In the genomic region with DNA sequence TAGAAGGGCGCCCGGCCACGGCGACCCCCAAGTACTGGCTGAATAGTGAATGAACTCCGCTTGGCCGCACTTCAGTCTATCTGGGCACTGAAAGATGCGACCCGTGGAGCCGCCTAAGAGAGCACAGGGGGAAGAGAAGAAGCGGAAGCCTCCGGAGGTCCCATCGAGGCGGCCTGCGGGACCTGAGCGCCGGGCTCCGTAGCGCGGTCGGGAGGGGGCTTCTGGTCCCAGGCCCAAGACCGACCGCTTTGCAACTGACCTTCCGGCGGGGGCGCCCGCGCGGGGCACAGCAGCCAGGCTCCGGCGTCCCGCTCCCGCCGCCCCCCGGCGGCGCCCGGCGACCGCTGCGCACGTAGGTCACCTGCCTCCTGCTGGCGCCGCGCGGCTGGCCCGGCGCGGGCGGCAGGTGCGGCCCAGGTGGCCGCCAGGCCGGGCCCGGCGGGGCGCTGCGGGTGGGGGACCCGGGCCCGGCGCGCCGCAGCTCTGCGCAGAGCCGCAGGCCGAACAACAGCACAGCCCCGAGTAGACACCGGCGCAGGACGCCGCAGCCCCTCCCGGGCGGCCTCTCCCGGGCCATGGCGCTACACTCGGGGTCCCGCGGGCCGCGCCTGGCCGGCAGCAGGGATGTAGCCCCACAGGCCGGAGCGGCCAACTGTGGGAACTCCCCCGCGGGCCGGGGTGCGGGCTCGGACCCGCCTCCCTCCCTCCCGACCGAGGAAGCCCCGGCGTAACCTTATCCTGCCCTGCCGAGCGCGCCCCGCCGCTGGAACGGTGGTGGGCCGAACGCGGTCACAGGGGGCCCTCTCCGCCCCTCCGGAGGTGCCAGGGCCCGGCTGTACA, we compare ENCODE assay signal across 1 cellular context.
TF ChIP-seq lines count a peak whose summit lies in the region.

A gene with protein sequence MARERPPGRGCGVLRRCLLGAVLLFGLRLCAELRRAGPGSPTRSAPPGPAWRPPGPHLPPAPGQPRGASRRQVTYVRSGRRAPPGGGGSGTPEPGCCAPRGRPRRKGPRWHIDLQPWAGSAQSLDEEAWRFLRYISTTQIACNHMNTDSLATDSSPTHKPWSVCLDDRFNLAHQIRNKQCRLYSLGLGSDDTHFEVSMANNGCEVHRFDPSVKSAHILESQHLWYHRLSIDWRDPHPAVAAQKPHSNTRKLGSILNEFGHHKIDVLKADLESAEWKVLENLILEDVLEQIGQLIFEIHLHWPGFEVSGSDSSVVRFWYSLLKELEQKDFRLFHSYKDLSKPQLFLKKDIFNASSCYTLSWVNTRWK (minus strand): TSS at position 654 of the 840 bp plus-strand sequence. CDS start 77 bp downstream, at position 577.

TF ChIP-seq in GM23338, 12 proteins besides CTCF, POLR2A, EP300 and RAD21:
- TF ChIP-seq, protein P1, sequence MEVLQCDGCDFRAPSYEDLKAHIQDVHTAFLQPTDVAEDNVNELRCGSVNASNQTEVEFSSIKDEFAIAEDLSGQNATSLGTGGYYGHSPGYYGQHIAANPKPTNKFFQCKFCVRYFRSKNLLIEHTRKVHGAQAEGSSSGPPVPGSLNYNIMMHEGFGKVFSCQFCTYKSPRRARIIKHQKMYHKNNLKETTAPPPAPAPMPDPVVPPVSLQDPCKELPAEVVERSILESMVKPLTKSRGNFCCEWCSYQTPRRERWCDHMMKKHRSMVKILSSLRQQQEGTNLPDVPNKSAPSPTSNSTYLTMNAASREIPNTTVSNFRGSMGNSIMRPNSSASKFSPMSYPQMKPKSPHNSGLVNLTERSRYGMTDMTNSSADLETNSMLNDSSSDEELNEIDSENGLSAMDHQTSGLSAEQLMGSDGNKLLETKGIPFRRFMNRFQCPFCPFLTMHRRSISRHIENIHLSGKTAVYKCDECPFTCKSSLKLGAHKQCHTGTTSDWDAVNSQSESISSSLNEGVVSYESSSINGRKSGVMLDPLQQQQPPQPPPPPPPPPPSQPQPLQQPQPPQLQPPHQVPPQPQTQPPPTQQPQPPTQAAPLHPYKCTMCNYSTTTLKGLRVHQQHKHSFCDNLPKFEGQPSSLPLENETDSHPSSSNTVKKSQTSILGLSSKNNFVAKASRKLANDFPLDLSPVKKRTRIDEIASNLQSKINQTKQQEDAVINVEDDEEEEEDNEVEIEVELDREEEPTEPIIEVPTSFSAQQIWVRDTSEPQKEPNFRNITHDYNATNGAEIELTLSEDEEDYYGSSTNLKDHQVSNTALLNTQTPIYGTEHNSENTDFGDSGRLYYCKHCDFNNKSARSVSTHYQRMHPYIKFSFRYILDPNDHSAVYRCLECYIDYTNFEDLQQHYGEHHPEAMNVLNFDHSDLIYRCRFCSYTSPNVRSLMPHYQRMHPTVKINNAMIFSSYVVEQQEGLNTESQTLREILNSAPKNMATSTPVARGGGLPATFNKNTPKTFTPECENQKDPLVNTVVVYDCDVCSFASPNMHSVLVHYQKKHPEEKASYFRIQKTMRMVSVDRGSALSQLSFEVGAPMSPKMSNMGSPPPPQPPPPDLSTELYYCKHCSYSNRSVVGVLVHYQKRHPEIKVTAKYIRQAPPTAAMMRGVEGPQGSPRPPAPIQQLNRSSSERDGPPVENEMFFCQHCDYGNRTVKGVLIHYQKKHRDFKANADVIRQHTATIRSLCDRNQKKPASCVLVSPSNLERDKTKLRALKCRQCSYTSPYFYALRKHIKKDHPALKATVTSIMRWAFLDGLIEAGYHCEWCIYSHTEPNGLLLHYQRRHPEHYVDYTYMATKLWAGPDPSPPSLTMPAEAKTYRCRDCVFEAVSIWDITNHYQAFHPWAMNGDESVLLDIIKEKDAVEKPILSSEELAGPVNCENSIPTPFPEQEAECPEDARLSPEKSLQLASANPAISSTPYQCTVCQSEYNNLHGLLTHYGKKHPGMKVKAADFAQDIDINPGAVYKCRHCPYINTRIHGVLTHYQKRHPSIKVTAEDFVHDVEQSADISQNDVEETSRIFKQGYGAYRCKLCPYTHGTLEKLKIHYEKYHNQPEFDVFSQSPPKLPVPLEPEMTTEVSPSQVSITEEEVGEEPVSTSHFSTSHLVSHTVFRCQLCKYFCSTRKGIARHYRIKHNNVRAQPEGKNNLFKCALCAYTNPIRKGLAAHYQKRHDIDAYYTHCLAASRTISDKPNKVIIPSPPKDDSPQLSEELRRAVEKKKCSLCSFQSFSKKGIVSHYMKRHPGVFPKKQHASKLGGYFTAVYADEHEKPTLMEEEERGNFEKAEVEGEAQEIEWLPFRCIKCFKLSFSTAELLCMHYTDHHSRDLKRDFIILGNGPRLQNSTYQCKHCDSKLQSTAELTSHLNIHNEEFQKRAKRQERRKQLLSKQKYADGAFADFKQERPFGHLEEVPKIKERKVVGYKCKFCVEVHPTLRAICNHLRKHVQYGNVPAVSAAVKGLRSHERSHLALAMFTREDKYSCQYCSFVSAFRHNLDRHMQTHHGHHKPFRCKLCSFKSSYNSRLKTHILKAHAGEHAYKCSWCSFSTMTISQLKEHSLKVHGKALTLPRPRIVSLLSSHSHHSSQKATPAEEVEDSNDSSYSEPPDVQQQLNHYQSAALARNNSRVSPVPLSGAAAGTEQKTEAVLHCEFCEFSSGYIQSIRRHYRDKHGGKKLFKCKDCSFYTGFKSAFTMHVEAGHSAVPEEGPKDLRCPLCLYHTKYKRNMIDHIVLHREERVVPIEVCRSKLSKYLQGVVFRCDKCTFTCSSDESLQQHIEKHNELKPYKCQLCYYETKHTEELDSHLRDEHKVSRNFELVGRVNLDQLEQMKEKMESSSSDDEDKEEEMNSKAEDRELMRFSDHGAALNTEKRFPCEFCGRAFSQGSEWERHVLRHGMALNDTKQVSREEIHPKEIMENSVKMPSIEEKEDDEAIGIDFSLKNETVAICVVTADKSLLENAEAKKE (CRISPR knock-in tag; IDR thresholded peaks at IDR 0.05), result no peak
- TF ChIP-seq JUNB (IDR thresholded peaks at IDR 0.05; ENCODE audit: unreplicated experiment) (no peak), ZNF114 (CRISPR knock-in tag; IDR thresholded peaks at IDR 0.05) (no peak), STAT1 (IDR thresholded peaks at IDR 0.05; ENCODE audit: unreplicated experiment) (no peak), EZH2 (IDR thresholded peaks at IDR 0.05; ENCODE audit: low read depth, unreplicated experiment) (no peak), ZNF331 (CRISPR knock-in tag; IDR thresholded peaks at IDR 0.05; ENCODE audit: low read depth) (no peak), CREB1 (CRISPR knock-in tag; IDR thresholded peaks at IDR 0.05; ENCODE audit: low read depth) (no peak), EZH2phosphoT487 (IDR thresholded peaks at IDR 0.05; ENCODE audit: unreplicated experiment) (no peak), POLR2AphosphoS5 (IDR thresholded peaks at IDR 0.05; ENCODE audit: low read depth) (no peak), NANOG (IDR thresholded peaks at IDR 0.05; ENCODE audit: borderline replicate concordance) (no peak)
- TF ChIP-seq, protein P2, sequence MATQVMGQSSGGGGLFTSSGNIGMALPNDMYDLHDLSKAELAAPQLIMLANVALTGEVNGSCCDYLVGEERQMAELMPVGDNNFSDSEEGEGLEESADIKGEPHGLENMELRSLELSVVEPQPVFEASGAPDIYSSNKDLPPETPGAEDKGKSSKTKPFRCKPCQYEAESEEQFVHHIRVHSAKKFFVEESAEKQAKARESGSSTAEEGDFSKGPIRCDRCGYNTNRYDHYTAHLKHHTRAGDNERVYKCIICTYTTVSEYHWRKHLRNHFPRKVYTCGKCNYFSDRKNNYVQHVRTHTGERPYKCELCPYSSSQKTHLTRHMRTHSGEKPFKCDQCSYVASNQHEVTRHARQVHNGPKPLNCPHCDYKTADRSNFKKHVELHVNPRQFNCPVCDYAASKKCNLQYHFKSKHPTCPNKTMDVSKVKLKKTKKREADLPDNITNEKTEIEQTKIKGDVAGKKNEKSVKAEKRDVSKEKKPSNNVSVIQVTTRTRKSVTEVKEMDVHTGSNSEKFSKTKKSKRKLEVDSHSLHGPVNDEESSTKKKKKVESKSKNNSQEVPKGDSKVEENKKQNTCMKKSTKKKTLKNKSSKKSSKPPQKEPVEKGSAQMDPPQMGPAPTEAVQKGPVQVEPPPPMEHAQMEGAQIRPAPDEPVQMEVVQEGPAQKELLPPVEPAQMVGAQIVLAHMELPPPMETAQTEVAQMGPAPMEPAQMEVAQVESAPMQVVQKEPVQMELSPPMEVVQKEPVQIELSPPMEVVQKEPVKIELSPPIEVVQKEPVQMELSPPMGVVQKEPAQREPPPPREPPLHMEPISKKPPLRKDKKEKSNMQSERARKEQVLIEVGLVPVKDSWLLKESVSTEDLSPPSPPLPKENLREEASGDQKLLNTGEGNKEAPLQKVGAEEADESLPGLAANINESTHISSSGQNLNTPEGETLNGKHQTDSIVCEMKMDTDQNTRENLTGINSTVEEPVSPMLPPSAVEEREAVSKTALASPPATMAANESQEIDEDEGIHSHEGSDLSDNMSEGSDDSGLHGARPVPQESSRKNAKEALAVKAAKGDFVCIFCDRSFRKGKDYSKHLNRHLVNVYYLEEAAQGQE (IDR thresholded peaks at IDR 0.05; ENCODE audit: unreplicated experiment), result no peak
- TF ChIP-seq, protein P3, sequence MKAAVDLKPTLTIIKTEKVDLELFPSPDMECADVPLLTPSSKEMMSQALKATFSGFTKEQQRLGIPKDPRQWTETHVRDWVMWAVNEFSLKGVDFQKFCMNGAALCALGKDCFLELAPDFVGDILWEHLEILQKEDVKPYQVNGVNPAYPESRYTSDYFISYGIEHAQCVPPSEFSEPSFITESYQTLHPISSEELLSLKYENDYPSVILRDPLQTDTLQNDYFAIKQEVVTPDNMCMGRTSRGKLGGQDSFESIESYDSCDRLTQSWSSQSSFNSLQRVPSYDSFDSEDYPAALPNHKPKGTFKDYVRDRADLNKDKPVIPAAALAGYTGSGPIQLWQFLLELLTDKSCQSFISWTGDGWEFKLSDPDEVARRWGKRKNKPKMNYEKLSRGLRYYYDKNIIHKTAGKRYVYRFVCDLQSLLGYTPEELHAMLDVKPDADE (IDR thresholded peaks at IDR 0.05), result no peak
